19 cellular contexts compared by ENCODE assay signal in genomic region chr3:180657094-180657493, GRCh38. TPM values are rescaled to one million over a fixed set of nuclear protein-coding genes. Genes with fewer than 3 reads are reported as not detected.
DNase-seq lines count a peak whose midpoint lies in the region; ATAC-seq, FAIRE-seq and TF ChIP-seq lines count a peak whose summit lies in the region.
"Had no signal": no experiment of that assay in that cellular context is flagged by ENCODE, and none has a peak within 500 bp of the region (broad histone marks: within the 10 kb centered on the region; RNA-seq: fewer than 3 reads in every experiment).

No MANE protein-coding gene starts in this region.

- no peaks in the 10 kb centered on the region for H3F3A ChIP-seq in GM23248 (ENCODE audit: insufficient read depth)

- 75 to 81% methylated on average over 4 of the region's 4 CpGs for WGBS in GM23248 (ENCODE audit: low coverage in 1 of 2, low lambda C conversion rate in 2 of 2, missing lambda C conversion rate in 2 of 2), 2 experiments
- WGBS in GM12878 (ENCODE audit: insufficient coverage, insufficient replicate concordance, low lambda C conversion rate, missing lambda C conversion rate), result 40% methylated on average over 4 of the region's 4 CpGs

- H3K9me3 ChIP-seq in GM23248 (ENCODE audit: low read depth) (no peaks in the 10 kb centered on the region), MG63 (no peaks in the 10 kb centered on the region), GM12878 (replicated peaks; ENCODE audit: control insufficient read depth, insufficient read depth, low read length) (no peaks in the 10 kb centered on the region), neuron (ENCODE audit: low read length) (no peaks in the 10 kb centered on the region), left lung (no peaks in the 10 kb centered on the region)

- SMC1A ChIA-PET in GM12878 (lab: Charles Lee; ENCODE audit: uncharacterized antibody, unreplicated experiment), result interaction anchor here (0.6 to 1.2 kb wide), 4 partner anchors 13 to 540 kb away, joined by 3 to 4 read pairs (median 3); no protein-coding TSS in a partner anchor

- POLR2A ChIA-PET in GM12878 (lab: Charles Lee), result interaction anchor here (0.6 kb wide), 1 partner anchor 1096 kb away, joined by 4 read pairs; no protein-coding TSS in a partner anchor

- ATAC-seq in GM12878 (peak; percentile 31; the same call in 2 of the 3 replicates), HG03095 (IDR thresholded peaks at IDR 0.05; ENCODE audit: unreplicated experiment) (no peak), left lung (no peak)

- no TSS peak for BruUV-seq in GM12878 (replicated peaks; lab: Mats Ljungman, UMichigan)

- no peak for TF ChIP-seq POLR2A in GM12878 (IDR thresholded peaks at IDR 0.05; ENCODE audit: low read depth, low read length)

- RAD21 ChIA-PET in GM12878 (lab: Charles Lee; ENCODE audit: unreplicated experiment), result interaction anchor here (1.1 kb wide), 1 partner anchor 55 kb away, joined by 3 read pairs; the partner anchor contains the start of gene TTC14

- in situ Hi-C loops in GM23248 (cut with MboI), result no loop called here
- in situ Hi-C loops in GM12878 (cut with MboI), result no loop called here

- H3K4me3 ChIP-seq in GM23248, result no peak overlapping the region
- peak overlapping the region; percentile 29 for H3K4me3 ChIP-seq in MG63
- H3K4me3 ChIP-seq in GM12878, result no peak overlapping the region
- H3K4me3 ChIP-seq in neuron (ENCODE audit: low read length), result no peak overlapping the region
- no peak overlapping the region for H3K4me3 ChIP-seq in left lung
- H3K4me3 ChIP-seq: PC-9 had no signal

- H3K4me1 ChIP-seq in GM23248 (ENCODE audit: insufficient read depth) (no peaks in the 10 kb centered on the region), GM12878 (ENCODE audit: control insufficient read depth, insufficient read depth, low read length) (no peaks in the 10 kb centered on the region), neuron (ENCODE audit: insufficient read depth, low read length) (no peaks in the 10 kb centered on the region), left lung (no peaks in the 10 kb centered on the region)

- no peak for DNase-seq in GM23248
- DNase-seq in MG63, result no peak
- no peak for DNase-seq in GM12878 (ENCODE audit: low read depth, low spot score)
- DNase-seq in left lung, result no peak
- DNase-seq in ureter (ENCODE audit: low spot score), result no peak
- DNase-seq: ACHN; C1 segment of cervical spinal cord; CD8-positive, alpha-beta memory T cell; HCEC 1CT; KBM-7; NCI-H1105 treated with DMSO at 0.1 percent for 48 hours; NCI-H187; NCI-H2227 treated with DMSO at 0.1 percent for 48 hours; NCI-H524; PC-9 had no signal

- no peaks in the 10 kb centered on the region for H3K36me3 ChIP-seq in GM23248 (ENCODE audit: low read depth)
- no peaks in the 10 kb centered on the region for H3K36me3 ChIP-seq in MG63
- H3K36me3 ChIP-seq in GM12878 (ENCODE audit: control insufficient read depth in 2 of 2, insufficient read depth in 2 of 2, low read length in 1 of 2), result no peaks in the 10 kb centered on the region
- H3K36me3 ChIP-seq in neuron (ENCODE audit: insufficient read depth, low read length), result no peaks in the 10 kb centered on the region
- H3K36me3 ChIP-seq in left lung, result no peaks in the 10 kb centered on the region

- intact Hi-C loops in GM12878 (cut with micrococcal nuclease; ENCODE audit: unreplicated experiment) (no loop called here), left lung (cut with DNase I) (no loop called here)

- no peak overlapping the region for H3K4me2 ChIP-seq in GM23248 (ENCODE audit: unreplicated experiment)
- H3K4me2 ChIP-seq in GM12878 (ENCODE audit: control insufficient read depth, insufficient read depth), result no peak overlapping the region
- H3K4me2 ChIP-seq: PC-9 had no signal

- CTCF ChIA-PET in GM12878 (lab: Yijun Ruan, JAX), result no interaction called here

- H2AFZ ChIP-seq in GM23248 (0 out of 2 replicates have a peak overlapping the region, but pooled peaks have one; percentile 3), GM12878 (ENCODE audit: control insufficient read depth, low read depth, low read length) (no peak overlapping the region), neuron (ENCODE audit: low read depth, low read length) (peak overlapping the region; percentile 29)
- H2AFZ ChIP-seq: PC-9 had no signal

- no peaks in the 10 kb centered on the region for H3K79me2 ChIP-seq in GM23248 (ENCODE audit: insufficient read depth)
- no peaks in the 10 kb centered on the region for H3K79me2 ChIP-seq in GM12878 (ENCODE audit: control insufficient read depth, insufficient read depth, low read length)

- H4K20me1 ChIP-seq in GM23248 (ENCODE audit: insufficient read depth), result no peaks in the 10 kb centered on the region
- H4K20me1 ChIP-seq in GM12878 (ENCODE audit: control insufficient read depth, insufficient read depth), result no peaks in the 10 kb centered on the region

- H3K9ac ChIP-seq in GM23248 (no peak overlapping the region), GM12878 (ENCODE audit: control insufficient read depth, insufficient read depth, low read length) (no peak overlapping the region)

- H3K27me3 ChIP-seq in GM23248 (replicated peaks; ENCODE audit: insufficient read depth) (no peaks in the 10 kb centered on the region), MG63 (peaks cover 9% of the 10 kb centered on the region), GM12878 (replicated peaks in 1 of 2; ENCODE audit: control insufficient read depth in 2 of 2, insufficient read depth in 2 of 2, low read length in 1 of 2) (no peaks in the 10 kb centered on the region), neuron (ENCODE audit: insufficient read depth, low read length) (no peaks in the 10 kb centered on the region), left lung (no peaks in the 10 kb centered on the region)

- no peak for TF ChIP-seq CTCF in GM12878 (IDR thresholded peaks at IDR 0.05 in 2 of 3, conservative IDR thresholded peaks at IDR 0.05 in 1 of 3; ENCODE audit: control insufficient read depth in 2 of 3, extremely low read depth in 1 of 3, insufficient read depth in 1 of 3, low read depth in 3 of 3, low read length in 3 of 3)
- no peak for TF ChIP-seq CTCF in left lung (IDR thresholded peaks at IDR 0.05)

- no peak for TF ChIP-seq EP300 in GM12878 (IDR thresholded peaks at IDR 0.05; ENCODE audit: borderline replicate concordance in 1 of 2, control insufficient read depth in 1 of 2, low read depth in 2 of 2, low read length in 2 of 2)

- no peaks in the 10 kb centered on the region for H3K9me2 ChIP-seq in GM23248 (ENCODE audit: insufficient read depth)

- no peak for TF ChIP-seq RAD21 in GM12878 (IDR thresholded peaks at IDR 0.05; ENCODE audit: insufficient read depth, low read depth, low read length)

- H3K27ac ChIP-seq in GM23248, result no peak overlapping the region
- H3K27ac ChIP-seq in GM12878 (ENCODE audit: control insufficient read depth, insufficient read depth), result no peak overlapping the region
- no peak overlapping the region for H3K27ac ChIP-seq in left lung
- H3K27ac ChIP-seq: PC-9 had no signal

- no peak for FAIRE-seq in GM12878 (lab: Jason Lieb, UNC)
- FAIRE-seq: D721Med, G401.6 had no signal

TF ChIP-seq in GM12878, 131 proteins besides CTCF, POLR2A, EP300 and RAD21 (continues in another document):
- TF ChIP-seq ESRRA (IDR thresholded peaks at IDR 0.05; ENCODE audit: low read length), result no peak
- no peak for TF ChIP-seq RBBP5 (conservative IDR thresholded peaks at IDR 0.05)
- TF ChIP-seq SP1 (IDR thresholded peaks at IDR 0.05; ENCODE audit: low read depth, low read length), result no peak

RNA-seq across cellular contexts. Expression of gene CCDC39, which starts 22.2 kb away (rescaled TPM):
- not detected in 2 replicates for total RNA-seq in GM23248 (2014; rRNA removed; shearing (Covaris generic))
- polyA plus RNA-seq in GM23248 (2016; fragmentation: Nextera tagmentation; extraction: Ambion mirVana), result not detected in 2 replicates
- total RNA-seq in MG63 (2014; rRNA removed; shearing (Covaris generic); ENCODE audit: low replicate concordance), result not detected in 2 replicates
- 1.9 and 2.4 TPM in 2 replicates for total RNA-seq in GM12878 (2013; cell fraction: nucleolus; rRNA removed)
- 0.16 and 0.23 TPM in 2 replicates for total RNA-seq in GM12878 (2014; rRNA removed)
- total RNA-seq in GM12878 (2014; rRNA removed; fragmentation: Illumina TruSeq; extraction: Trizol), result 0.67 and 0.74 TPM in 2 replicates
- 0.43 and 0.44 TPM in 2 replicates for total RNA-seq in GM12878 (2021)
- polyA plus RNA-seq in GM12878 (2011; ENCODE audit: low read depth), result not detected
- 0.10 and 0.19 TPM in 2 replicates for polyA plus RNA-seq in GM12878 (2011; rRNA removed)
- polyA plus RNA-seq in GM12878 (2011; cell fraction: cytosol; rRNA removed), result not detected in 2 replicates
- 0.03 and 0.10 TPM in 2 replicates for polyA plus RNA-seq in GM12878 (2011; cell fraction: nucleus; rRNA removed)
- 0.07 TPM in 1 of 2 replicates, not detected in the other for polyA plus RNA-seq in GM12878 (2012)
- polyA plus RNA-seq in GM12878 (2014; fragmentation: Illumina TruSeq; extraction: Trizol), result 0.69 and 0.89 TPM in 2 replicates
- under 1 TPM; 0.32 to 0.38 TPM for polyA plus RNA-seq in GM12878 (2014; fragmentation: Nextera tagmentation; extraction: Ambion mirVana)
- 0.08 and 0.27 TPM in 2 replicates for polyA plus RNA-seq in GM12878 (2014; rRNA removed)
- polyA plus RNA-seq in GM12878 (2016; fragmentation: Nextera tagmentation; extraction: Ambion mirVana), result under 1 TPM; 0.16 to 0.29 TPM
- not detected in 2 replicates for polyA minus RNA-seq in GM12878 (2011; rRNA and poly(A)+ RNA removed)
- not detected in 2 replicates for polyA minus RNA-seq in GM12878 (2011; cell fraction: cytosol; rRNA and poly(A)+ RNA removed)
- polyA minus RNA-seq in GM12878 (2011; cell fraction: nucleus; rRNA and poly(A)+ RNA removed), result not detected in 2 replicates
- under 1 TPM in 1 of 2 donors, not detected in 1; 0.63 TPM for total RNA-seq in left lung
- total RNA-seq in ureter, result not detected
- total RNA-seq: CD8-positive, alpha-beta memory T cell had no signal
- polyA plus RNA-seq: CD8-positive, alpha-beta memory T cell had no signal

RNA-seq across cellular contexts. Expression of gene TTC14, which starts 55.1 kb away (rescaled TPM):
- 24.4 and 26.0 TPM in 2 replicates for total RNA-seq in GM23248 (2014; rRNA removed; shearing (Covaris generic))
- polyA plus RNA-seq in GM23248 (2016; fragmentation: Nextera tagmentation; extraction: Ambion mirVana), result 17.4 and 21.4 TPM in 2 replicates
- 51.0 and 56.5 TPM in 2 replicates for total RNA-seq in MG63 (2014; rRNA removed; shearing (Covaris generic); ENCODE audit: low replicate concordance)
- 80.0 and 84.1 TPM in 2 replicates for total RNA-seq in GM12878 (2013; cell fraction: nucleolus; rRNA removed)
- total RNA-seq in GM12878 (2014; rRNA removed), result 27.6 and 37.5 TPM in 2 replicates
- 31.2 and 33.1 TPM in 2 replicates for total RNA-seq in GM12878 (2014; rRNA removed; fragmentation: Illumina TruSeq; extraction: Trizol)
- total RNA-seq in GM12878 (2021), result 40.8 and 42.7 TPM in 2 replicates
- 14.3 TPM for polyA plus RNA-seq in GM12878 (2011; ENCODE audit: low read depth)
- 81.5 and 114 TPM in 2 replicates for polyA plus RNA-seq in GM12878 (2011; rRNA removed)
- polyA plus RNA-seq in GM12878 (2011; cell fraction: cytosol; rRNA removed), result 26.4 and 29.1 TPM in 2 replicates
- polyA plus RNA-seq in GM12878 (2011; cell fraction: nucleus; rRNA removed), result 54.2 and 84.1 TPM in 2 replicates
- polyA plus RNA-seq in GM12878 (2012), result 21.6 TPM in 2 replicates
- polyA plus RNA-seq in GM12878 (2014; fragmentation: Illumina TruSeq; extraction: Trizol), result 36.2 and 43.8 TPM in 2 replicates
- polyA plus RNA-seq in GM12878 (2014; fragmentation: Nextera tagmentation; extraction: Ambion mirVana), result 10 to 100 TPM; 14.0 to 22.4 TPM
- 30.8 and 33.3 TPM in 2 replicates for polyA plus RNA-seq in GM12878 (2014; rRNA removed)
- 10 to 100 TPM; 23.3 to 24.1 TPM for polyA plus RNA-seq in GM12878 (2016; fragmentation: Nextera tagmentation; extraction: Ambion mirVana)
- polyA minus RNA-seq in GM12878 (2011; rRNA and poly(A)+ RNA removed), result 43.7 and 56.2 TPM in 2 replicates
- 15.7 and 28.3 TPM in 2 replicates for polyA minus RNA-seq in GM12878 (2011; cell fraction: cytosol; rRNA and poly(A)+ RNA removed)
- polyA minus RNA-seq in GM12878 (2011; cell fraction: nucleus; rRNA and poly(A)+ RNA removed), result 76.4 and 118 TPM in 2 replicates
- total RNA-seq in left lung, result 10 to 100 TPM; 39.5 to 44.4 TPM
- 74.3 TPM for total RNA-seq in ureter
